8 cellular contexts compared by ENCODE assay signal in genomic region chr12:47079365-47079893, GRCh38. TPM values are rescaled to one million over a fixed set of nuclear protein-coding genes. Genes with fewer than 3 reads are reported as not detected.
DNase-seq lines count a peak whose midpoint lies in the region; ATAC-seq, FAIRE-seq and TF ChIP-seq lines count a peak whose summit lies in the region.

Gene PCED1B (plus strand): TSS chr12:47079621. CDS start chr12:47235064, 155,443 bp downstream.

- peak within 1 kb of the TSS; percentile 92 for H3K27ac Mint-ChIP-seq in Calu3 (ENCODE audit: unreplicated experiment)

- CTCF ChIA-PET in Calu3 (lab: Charles Lee): interaction anchor here (1.1 to 2.0 kb wide), 5 partner anchors 9 to 191 kb away, joined by 3 to 9 read pairs (median 5); no protein-coding TSS in a partner anchor

- H3K4me3 ChIP-seq in LNCaP clone FGC (ENCODE audit: low read depth, low read length) (peak within 1 kb of the TSS; percentile 53), iPS-18c (ENCODE audit: insufficient read depth, low read depth, low read length) (peak within 1 kb of the TSS; percentile 83), skin epidermis (peak within 1 kb of the TSS; percentile 47 to 73 (median 65))

- no peaks in the 10 kb centered on the region for H3K27me3 Mint-ChIP-seq in Calu3 (ENCODE audit: unreplicated experiment)

- H3K4me1 Mint-ChIP-seq in Calu3 (ENCODE audit: low read depth, unreplicated experiment): peaks cover 47% of the 10 kb centered on the region

- peak within 1 kb of the TSS; percentile 48 to 94 (median 88) for H3K27ac ChIP-seq in skin epidermis

- no peaks in the 10 kb centered on the region for H3K9me3 Mint-ChIP-seq in Calu3 (ENCODE audit: low read depth, unreplicated experiment)

- peak within 1 kb of the TSS; percentile 95 for H3K4me3 Mint-ChIP-seq in Calu3 (ENCODE audit: low read depth, unreplicated experiment)

- peaks cover 76% of the 10 kb centered on the region for H3K36me3 Mint-ChIP-seq in Calu3 (ENCODE audit: insufficient read depth, unreplicated experiment)

- DNase-seq in Calu3 (peak; percentile 64), LNCaP clone FGC (ENCODE audit: low read depth) (peak; percentile 31), T-helper 22 cell (ENCODE audit: low read depth) (peak; percentile 25), astrocyte of the hippocampus (ENCODE audit: low read depth, low spot score) (peak; percentile 88), urothelium cell line (ENCODE audit: low spot score) (no peak)

- TF ChIP-seq CTCF in Calu3 (IDR thresholded peaks at IDR 0.05; ENCODE audit: unreplicated experiment) (no peak), LNCaP clone FGC (IDR thresholded peaks at IDR 0.05; ENCODE audit: control insufficient read depth, extremely low read depth, insufficient read depth) (peak; percentile 81)

- no peaks in the 10 kb centered on the region for H3K9me3 ChIP-seq in iPS-18c (ENCODE audit: control insufficient read depth, insufficient read depth, low read length)

- no TSS peak for BruUV-seq in Calu3 (replicated peaks; lab: Mats Ljungman, UMichigan)

- peak; percentile 67 for ATAC-seq in GM21528 (IDR thresholded peaks at IDR 0.05; ENCODE audit: low FRiP score, unreplicated experiment)

- intact Hi-C loops in Calu3 (cut with micrococcal nuclease; ENCODE audit: unreplicated experiment): no loop called here

- no peak for FAIRE-seq in urothelium cell line (lab: Jason Lieb, UNC)

RNA-seq across cellular contexts. Expression of gene PCED1B, which starts in this region (rescaled TPM):
- 2.1 and 4.1 TPM in 2 replicates for total RNA-seq in Calu3 (2022)
